ENCODE assay signal across 21 cellular contexts in genomic region chr13:39506559-39507390, GRCh38.
A peak's percentile ranks its signal among the peaks of the same experiment; 100 is the strongest.
DNase-seq lines count a peak whose midpoint lies in the region; ATAC-seq, FAIRE-seq and TF ChIP-seq lines count a peak whose summit lies in the region.
"Had no signal": no experiment of that assay in that cellular context is flagged by ENCODE, and none has a peak within 500 bp of the region (broad histone marks: within the 10 kb centered on the region; RNA-seq: fewer than 3 reads in every experiment).

No MANE protein-coding gene starts in this region.

- TF ChIP-seq CTCF in OCI-LY7 (conservative IDR thresholded peaks at IDR 0.05; ENCODE audit: low read length), result no peak
- no peak for TF ChIP-seq CTCF in PC-9 (conservative IDR thresholded peaks at IDR 0.05)
- TF ChIP-seq CTCF in D721Med (IDR thresholded peaks at IDR 0.05; ENCODE audit: insufficient read depth, missing control alignments), result no peak

- H3K36me3 ChIP-seq in OCI-LY7 (ENCODE audit: insufficient read depth, low read length) (no peaks in the 10 kb centered on the region; the same call in 1 of the 2 replicates), trophoblast cell (ENCODE audit: control insufficient read depth in 1 of 2, insufficient read depth in 2 of 2, low read length in 2 of 2) (no peaks in the 10 kb centered on the region), PC-9 (ENCODE audit: low read depth) (no peaks in the 10 kb centered on the region)
- H3K36me3 ChIP-seq: gastroesophageal sphincter, neutrophil had no signal

- H4K8ac ChIP-seq in trophoblast cell (ENCODE audit: low read depth, low read length), result no peak overlapping the region

- no peak overlapping the region for H4K91ac ChIP-seq in trophoblast cell (ENCODE audit: low read depth, low read length)

- intact Hi-C loops in OCI-LY7 (cut with micrococcal nuclease; ENCODE audit: unreplicated experiment) (no loop called here), PC-9 (cut with micrococcal nuclease; ENCODE audit: unreplicated experiment) (no loop called here)

- no peak overlapping the region for H3K4me3 Mint-ChIP-seq in activated naive CD4-positive, alpha-beta T cell treated with anti-CD3 and anti-CD28 coated beads, Interleukin-2, amount 10 ng/mL, durations not matched to agents 7 days and 5 days
- H3K4me3 Mint-ChIP-seq: activated B cell treated with CpG ODN at 0.5 μM for 24 hours; activated CD8-positive, alpha-beta memory T cell treated with anti-CD3 and anti-CD28 coated beads, Interleukin-2, amount 10 ng/mL, durations not matched to agents 7 days and 5 days; B cell; stimulated activated naive B cell treated with anti-CD40 and anti-IgM and Interleukin-4, amounts not matched to agents 10 μg/mL and 1 μg/mL and 100 μg/mL, for 72 hours; type B pancreatic cell had no signal

- H3K27me3 ChIP-seq in trophoblast cell (ENCODE audit: insufficient read depth, low read length), result no peaks in the 10 kb centered on the region
- no peaks in the 10 kb centered on the region for H3K27me3 ChIP-seq in PC-9 (ENCODE audit: insufficient read depth, low read depth)
- H3K27me3 ChIP-seq: gastroesophageal sphincter, neutrophil had no signal

- H3K18ac ChIP-seq in trophoblast cell (ENCODE audit: low read length), result no peak overlapping the region

- H3K9me2 ChIP-seq in OCI-LY7 (ENCODE audit: insufficient read depth, low read length) (no peaks in the 10 kb centered on the region), PC-9 (ENCODE audit: insufficient read depth) (no peaks in the 10 kb centered on the region)

- no peaks in the 10 kb centered on the region for H3K36me3 Mint-ChIP-seq in activated naive CD4-positive, alpha-beta T cell treated with anti-CD3 and anti-CD28 coated beads, Interleukin-2, amount 10 ng/mL, durations not matched to agents 7 days and 5 days
- H3K36me3 Mint-ChIP-seq: activated CD8-positive, alpha-beta memory T cell treated with anti-CD3 and anti-CD28 coated beads, Interleukin-2, amount 10 ng/mL, durations not matched to agents 7 days and 5 days; stimulated activated naive B cell treated with anti-CD40 and anti-IgM and Interleukin-4, amounts not matched to agents 10 μg/mL and 1 μg/mL and 100 μg/mL, for 72 hours had no signal

- H3K9me3 ChIP-seq in OCI-LY7 (ENCODE audit: low read length), result peaks cover 11% of the 10 kb centered on the region
- no peaks in the 10 kb centered on the region for H3K9me3 ChIP-seq in trophoblast cell (ENCODE audit: insufficient read depth, low read depth, low read length)
- H3K9me3 ChIP-seq in PC-9 (ENCODE audit: insufficient read depth, low read depth), result no peaks in the 10 kb centered on the region
- H3K9me3 ChIP-seq: gastroesophageal sphincter, neutrophil had no signal

- POLR2A ChIA-PET in OCI-LY7 (lab: Charles Lee) (interaction anchor here (0.6 to 1.9 kb wide), 9 partner anchors 9 to 204 kb away, joined by 3 to 8 read pairs (median 3); partner anchors contain the start of gene LHFPL6), PC-9 (lab: Charles Lee; ENCODE audit: unreplicated experiment) (no interaction called here)

- H3K4me2 ChIP-seq in OCI-LY7 (ENCODE audit: low read length) (peak overlapping the region; percentile 35; the same call in 1 of the 2 replicates), trophoblast cell (ENCODE audit: low read length) (no peak overlapping the region), PC-9 (no peak overlapping the region)

- H2BK12ac ChIP-seq in trophoblast cell (ENCODE audit: low read length), result peak overlapping the region; percentile 31

- no peak overlapping the region for H4K12ac ChIP-seq in trophoblast cell (ENCODE audit: low read depth, low read length)

- no peak overlapping the region for H3K4me3 ChIP-seq in OCI-LY7 (ENCODE audit: low read depth, low read length, poor library complexity, severe bottlenecking)
- no peak overlapping the region for H3K4me3 ChIP-seq in trophoblast cell (ENCODE audit: low read depth, low read length)
- H3K4me3 ChIP-seq in PC-9, result no peak overlapping the region
- H3K4me3 ChIP-seq: gastroesophageal sphincter had no signal

- H4K20me1 ChIP-seq in OCI-LY7 (ENCODE audit: insufficient read depth, low read length) (no peaks in the 10 kb centered on the region), PC-9 (ENCODE audit: insufficient read depth) (no peaks in the 10 kb centered on the region)

- no peak overlapping the region for H3K27ac ChIP-seq in OCI-LY7 (ENCODE audit: low read depth, low read length, poor library complexity, severe bottlenecking)
- H3K27ac ChIP-seq in epithelial cell of prostate, result peak overlapping the region; percentile 59
- no peak overlapping the region for H3K27ac ChIP-seq in trophoblast cell (ENCODE audit: low read depth, low read length)
- H3K27ac ChIP-seq in PC-9, result no peak overlapping the region
- H3K27ac ChIP-seq: gastroesophageal sphincter, neutrophil had no signal

- no peak for ATAC-seq in HG02884 (IDR thresholded peaks at IDR 0.05; ENCODE audit: unreplicated experiment)
- ATAC-seq: activated CD8-positive, alpha-beta memory T cell treated with anti-CD3 and anti-CD28 coated beads, Interleukin-2, amount 10 ng/mL, durations not matched to agents 7 days and 5 days; gastroesophageal sphincter; stimulated activated naive B cell treated with anti-CD40 and anti-IgM and Interleukin-4, amounts not matched to agents 10 μg/mL and 1 μg/mL and 100 μg/mL, for 72 hours had no signal

- no peak overlapping the region for H3K9ac ChIP-seq in trophoblast cell (ENCODE audit: low read length)

- H2AFZ ChIP-seq in OCI-LY7 (ENCODE audit: low read length), result no peak overlapping the region; the same call in 1 of the 2 replicates
- no peak overlapping the region for H2AFZ ChIP-seq in trophoblast cell (ENCODE audit: insufficient read depth, low read length, poor library complexity)
- H2AFZ ChIP-seq in PC-9, result no peak overlapping the region

- H3F3A ChIP-seq in PC-9 (ENCODE audit: insufficient read depth, low read depth), result no peaks in the 10 kb centered on the region

- H3K9me3 Mint-ChIP-seq in activated naive CD4-positive, alpha-beta T cell treated with anti-CD3 and anti-CD28 coated beads, Interleukin-2, amount 10 ng/mL, durations not matched to agents 7 days and 5 days, result no peaks in the 10 kb centered on the region
- H3K9me3 Mint-ChIP-seq: activated B cell treated with CpG ODN at 0.5 μM for 24 hours, type B pancreatic cell had no signal

- FAIRE-seq in D721Med (lab: Jason Lieb, UNC), result no peak

- H3K4ac ChIP-seq in trophoblast cell (ENCODE audit: low read depth, low read length), result no peak overlapping the region

- CTCF ChIA-PET in OCI-LY7 (lab: Charles Lee; ENCODE audit: unreplicated experiment) (interaction anchor here (0.6 kb wide), 1 partner anchor 48 kb away, joined by 3 read pairs; no protein-coding TSS in a partner anchor), PC-9 (lab: Charles Lee) (interaction anchor here (0.7 kb wide), 1 partner anchor 335 kb away, joined by 5 read pairs; no protein-coding TSS in a partner anchor)
- CTCF ChIA-PET in activated naive CD4-positive, alpha-beta T cell treated with anti-CD3 and anti-CD28 coated beads, Interleukin-2, amount 10 ng/mL, durations not matched to agents 7 days and 5 days (lab: Charles Lee), result no interaction called here

- no peak overlapping the region for H2AK5ac ChIP-seq in trophoblast cell (ENCODE audit: low read length)

- no CpG with 5 or more reads among the region's 7 CpGs for WGBS in trophoblast cell (ENCODE audit: extremely low coverage, insufficient coverage, insufficient read length)

- H3K79me1 ChIP-seq in trophoblast cell (ENCODE audit: low read length), result peaks cover 4% of the 10 kb centered on the region

- in situ Hi-C loops in G401 (cut with HindIII; ENCODE audit: low sequenced_read_pairs), result no loop called here

- no TSS peak for BruUV-seq in OCI-LY7 (replicated peaks; lab: Mats Ljungman, UMichigan)
- no TSS peak for BruUV-seq in PC-9 (replicated peaks; lab: Mats Ljungman, UMichigan)

- H2BK120ac ChIP-seq in trophoblast cell (ENCODE audit: insufficient read depth, low read length, poor library complexity), result no peak overlapping the region

- H3K14ac ChIP-seq in trophoblast cell (ENCODE audit: low read length), result no peak overlapping the region

- H3K27ac Mint-ChIP-seq in activated naive CD4-positive, alpha-beta T cell treated with anti-CD3 and anti-CD28 coated beads, Interleukin-2, amount 10 ng/mL, durations not matched to agents 7 days and 5 days, result no peak overlapping the region
- H3K27ac Mint-ChIP-seq: activated B cell treated with CpG ODN at 0.5 μM for 24 hours; activated CD8-positive, alpha-beta memory T cell treated with anti-CD3 and anti-CD28 coated beads, Interleukin-2, amount 10 ng/mL, durations not matched to agents 7 days and 5 days; B cell; stimulated activated naive B cell treated with anti-CD40 and anti-IgM and Interleukin-4, amounts not matched to agents 10 μg/mL and 1 μg/mL and 100 μg/mL, for 72 hours; type B pancreatic cell had no signal

- peaks cover 45% of the 10 kb centered on the region for H3K4me1 ChIP-seq in OCI-LY7 (ENCODE audit: insufficient read depth, low read length, poor library complexity, severe bottlenecking)
- H3K4me1 ChIP-seq in trophoblast cell (ENCODE audit: control insufficient read depth in 1 of 2, insufficient read depth in 2 of 2, low read length in 2 of 2), result peaks cover 5 to 15% of the 10 kb centered on the region in 2 experiments
- peaks cover 11% of the 10 kb centered on the region for H3K4me1 ChIP-seq in PC-9 (replicated peaks; ENCODE audit: insufficient read depth)

- H3K79me2 ChIP-seq in OCI-LY7 (ENCODE audit: insufficient read depth, low read depth, low read length) (peaks cover 24% of the 10 kb centered on the region; the same call in 1 of the 2 replicates), trophoblast cell (ENCODE audit: control insufficient read depth, insufficient read depth, low read length, poor library complexity) (no peaks in the 10 kb centered on the region), PC-9 (ENCODE audit: low read depth) (no peaks in the 10 kb centered on the region)

- no peaks in the 10 kb centered on the region for H3K27me3 Mint-ChIP-seq in activated naive CD4-positive, alpha-beta T cell treated with anti-CD3 and anti-CD28 coated beads, Interleukin-2, amount 10 ng/mL, durations not matched to agents 7 days and 5 days
- H3K27me3 Mint-ChIP-seq: activated B cell treated with CpG ODN at 0.5 μM for 24 hours; B cell; stimulated activated naive B cell treated with anti-CD40 and anti-IgM and Interleukin-4, amounts not matched to agents 10 μg/mL and 1 μg/mL and 100 μg/mL, for 72 hours; type B pancreatic cell had no signal

- DNase-seq in G401 (ENCODE audit: low spot score), result peak; percentile 51
- peak; percentile 51 for DNase-seq in OCI-LY7 (ENCODE audit: low spot score)
- peak; percentile 92 for DNase-seq in epithelial cell of prostate (ENCODE audit: low read depth, low spot score)
- peak; percentile 56 to 85 for DNase-seq in trophoblast cell
- no peak for DNase-seq in PC-9
- DNase-seq in activated naive CD4-positive, alpha-beta T cell treated with anti-CD3 and anti-CD28 coated beads, Interleukin-2, amount 10 ng/mL, durations not matched to agents 7 days and 5 days, result no peak
- DNase-seq in D721Med (ENCODE audit: insufficient read length, low spot score), result no peak
- DNase-seq: activated B cell treated with CpG ODN at 0.5 μM for 24 hours; activated CD8-positive, alpha-beta memory T cell treated with anti-CD3 and anti-CD28 coated beads, Interleukin-2, amount 10 ng/mL, durations not matched to agents 7 days and 5 days; activated gamma-delta T cell treated with Interleukin-2 at 50 U/mL for 16 hours; DMS53; effector memory CD4-positive, alpha-beta T cell; NCI-H1105 treated with DMSO at 0.1 percent for 48 hours; NCI-H510A treated with DMSO at 0.1 percent for 48 hours; small intestine; stimulated activated naive B cell treated with anti-CD40 and anti-IgM and Interleukin-4, amounts not matched to agents 10 μg/mL and 1 μg/mL and 100 μg/mL, for 72 hours had no signal

- H2BK5ac ChIP-seq in trophoblast cell (ENCODE audit: low read depth, low read length, poor library complexity), result no peak overlapping the region

- H3K23ac ChIP-seq in trophoblast cell (ENCODE audit: low read length), result no peak overlapping the region

- H3K4me1 Mint-ChIP-seq in activated naive CD4-positive, alpha-beta T cell treated with anti-CD3 and anti-CD28 coated beads, Interleukin-2, amount 10 ng/mL, durations not matched to agents 7 days and 5 days, result no peaks in the 10 kb centered on the region
- H3K4me1 Mint-ChIP-seq: activated B cell treated with CpG ODN at 0.5 μM for 24 hours; activated CD8-positive, alpha-beta memory T cell treated with anti-CD3 and anti-CD28 coated beads, Interleukin-2, amount 10 ng/mL, durations not matched to agents 7 days and 5 days; B cell had no signal

Comparison
In these comparisons a context has a peak if more than half of its experiments do, and no peak if none do; other contexts are left out.
1. DNase-seq: peak in G401 (single experiment), OCI-LY7 (single experiment), epithelial cell of prostate (single experiment) and trophoblast cell (2 of 2); none in PC-9 (0 of 2), activated naive CD4-positive, alpha-beta T cell treated with anti-CD3 and anti-CD28 coated beads, Interleukin-2, amount 10 ng/mL, durations not matched to agents 7 days and 5 days (single experiment) and D721Med (single experiment).